ENCODE assay signal across 2 cellular contexts in the genomic region with DNA sequence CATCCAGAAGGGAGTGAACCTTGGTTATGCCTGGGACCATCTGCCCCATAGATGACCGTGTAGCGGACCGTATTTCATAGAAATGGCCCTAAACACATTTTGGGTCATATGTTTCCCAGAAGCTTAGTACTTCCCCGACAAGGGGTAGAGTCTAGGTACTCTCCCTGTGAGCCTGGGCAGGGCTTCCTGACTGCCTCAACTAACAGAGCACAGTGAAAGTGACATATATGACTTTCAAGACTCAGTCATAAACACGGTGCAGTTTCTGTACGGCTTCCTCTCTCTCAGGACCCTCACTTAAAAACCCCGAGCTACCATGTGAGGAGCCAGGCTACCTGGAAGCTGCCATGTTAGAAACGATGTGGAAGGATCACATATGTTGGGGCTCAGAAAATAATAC.
TF ChIP-seq lines count a peak whose summit lies in the region.

No MANE protein-coding gene starts in this region.

TF ChIP-seq in HepG2, 621 proteins besides CTCF, POLR2A, EP300 and RAD21 (continues in another document):
- TF ChIP-seq NCOR1 (IDR thresholded peaks at IDR 0.05; ENCODE audit: borderline replicate concordance, low read length) (no peak), NPAS2 (CRISPR knock-in tag; IDR thresholded peaks at IDR 0.05; ENCODE audit: borderline replicate concordance) (0 out of 2 replicates have a peak, but pooled peaks have one; percentile 42), CCAR2 (optimal IDR thresholded peaks at IDR 0.05; ENCODE audit: low read depth, low read length) (no peak), CCDC6 (CRISPR knock-in tag; IDR thresholded peaks at IDR 0.05) (no peak), GTF2F1 (IDR thresholded peaks at IDR 0.05; ENCODE audit: low read length) (no peak), BRD4 (CRISPR knock-in tag; IDR thresholded peaks at IDR 0.05) (no peak), ATF1 (CRISPR knock-in tag; IDR thresholded peaks at IDR 0.05) (no peak), MED1 (CRISPR knock-in tag; IDR thresholded peaks at IDR 0.05) (no peak), NONO (IDR thresholded peaks at IDR 0.05) (no peak), NONO (CRISPR knock-in tag; conservative IDR thresholded peaks at IDR 0.05) (no peak), ZNF572 (CRISPR knock-in tag; IDR thresholded peaks at IDR 0.05) (no peak), MYC (CRISPR knock-in tag; IDR thresholded peaks at IDR 0.05; ENCODE audit: borderline replicate concordance) (no peak), ZNF747 (CRISPR knock-in tag; IDR thresholded peaks at IDR 0.05; ENCODE audit: borderline replicate concordance) (no peak), SP4 (CRISPR knock-in tag; IDR thresholded peaks at IDR 0.05) (no peak), ZFY (CRISPR knock-in tag; IDR thresholded peaks at IDR 0.05) (0 out of 2 replicates have a peak, but pooled peaks have one; percentile 4), ZNF614 (CRISPR knock-in tag; IDR thresholded peaks at IDR 0.05; ENCODE audit: borderline replicate concordance) (no peak), ZNF550 (CRISPR knock-in tag; IDR thresholded peaks at IDR 0.05; ENCODE audit: borderline replicate concordance) (no peak), SETDB1 (CRISPR knock-in tag; IDR thresholded peaks at IDR 0.05; ENCODE audit: borderline replicate concordance) (no peak), ZNF225 (CRISPR knock-in tag; IDR thresholded peaks at IDR 0.05) (no peak), REL (CRISPR knock-in tag; conservative IDR thresholded peaks at IDR 0.05) (no peak)
- TF ChIP-seq, protein P1, sequence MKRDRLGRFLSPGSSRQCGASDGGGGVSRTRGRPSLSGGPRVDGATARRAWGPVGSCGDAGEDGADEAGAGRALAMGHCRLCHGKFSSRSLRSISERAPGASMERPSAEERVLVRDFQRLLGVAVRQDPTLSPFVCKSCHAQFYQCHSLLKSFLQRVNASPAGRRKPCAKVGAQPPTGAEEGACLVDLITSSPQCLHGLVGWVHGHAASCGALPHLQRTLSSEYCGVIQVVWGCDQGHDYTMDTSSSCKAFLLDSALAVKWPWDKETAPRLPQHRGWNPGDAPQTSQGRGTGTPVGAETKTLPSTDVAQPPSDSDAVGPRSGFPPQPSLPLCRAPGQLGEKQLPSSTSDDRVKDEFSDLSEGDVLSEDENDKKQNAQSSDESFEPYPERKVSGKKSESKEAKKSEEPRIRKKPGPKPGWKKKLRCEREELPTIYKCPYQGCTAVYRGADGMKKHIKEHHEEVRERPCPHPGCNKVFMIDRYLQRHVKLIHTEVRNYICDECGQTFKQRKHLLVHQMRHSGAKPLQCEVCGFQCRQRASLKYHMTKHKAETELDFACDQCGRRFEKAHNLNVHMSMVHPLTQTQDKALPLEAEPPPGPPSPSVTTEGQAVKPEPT (CRISPR knock-in tag; IDR thresholded peaks at IDR 0.05; ENCODE audit: low read depth): no peak
- TF ChIP-seq, protein P2, sequence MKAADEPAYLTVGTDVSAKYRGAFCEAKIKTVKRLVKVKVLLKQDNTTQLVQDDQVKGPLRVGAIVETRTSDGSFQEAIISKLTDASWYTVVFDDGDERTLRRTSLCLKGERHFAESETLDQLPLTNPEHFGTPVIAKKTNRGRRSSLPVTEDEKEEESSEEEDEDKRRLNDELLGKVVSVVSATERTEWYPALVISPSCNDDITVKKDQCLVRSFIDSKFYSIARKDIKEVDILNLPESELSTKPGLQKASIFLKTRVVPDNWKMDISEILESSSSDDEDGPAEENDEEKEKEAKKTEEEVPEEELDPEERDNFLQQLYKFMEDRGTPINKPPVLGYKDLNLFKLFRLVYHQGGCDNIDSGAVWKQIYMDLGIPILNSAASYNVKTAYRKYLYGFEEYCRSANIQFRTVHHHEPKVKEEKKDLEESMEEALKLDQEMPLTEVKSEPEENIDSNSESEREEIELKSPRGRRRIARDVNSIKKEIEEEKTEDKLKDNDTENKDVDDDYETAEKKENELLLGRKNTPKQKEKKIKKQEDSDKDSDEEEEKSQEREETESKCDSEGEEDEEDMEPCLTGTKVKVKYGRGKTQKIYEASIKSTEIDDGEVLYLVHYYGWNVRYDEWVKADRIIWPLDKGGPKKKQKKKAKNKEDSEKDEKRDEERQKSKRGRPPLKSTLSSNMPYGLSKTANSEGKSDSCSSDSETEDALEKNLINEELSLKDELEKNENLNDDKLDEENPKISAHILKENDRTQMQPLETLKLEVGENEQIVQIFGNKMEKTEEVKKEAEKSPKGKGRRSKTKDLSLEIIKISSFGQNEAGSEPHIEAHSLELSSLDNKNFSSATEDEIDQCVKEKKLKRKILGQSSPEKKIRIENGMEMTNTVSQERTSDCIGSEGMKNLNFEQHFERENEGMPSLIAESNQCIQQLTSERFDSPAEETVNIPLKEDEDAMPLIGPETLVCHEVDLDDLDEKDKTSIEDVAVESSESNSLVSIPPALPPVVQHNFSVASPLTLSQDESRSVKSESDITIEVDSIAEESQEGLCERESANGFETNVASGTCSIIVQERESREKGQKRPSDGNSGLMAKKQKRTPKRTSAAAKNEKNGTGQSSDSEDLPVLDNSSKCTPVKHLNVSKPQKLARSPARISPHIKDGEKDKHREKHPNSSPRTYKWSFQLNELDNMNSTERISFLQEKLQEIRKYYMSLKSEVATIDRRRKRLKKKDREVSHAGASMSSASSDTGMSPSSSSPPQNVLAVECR (CRISPR knock-in tag; IDR thresholded peaks at IDR 0.05; ENCODE audit: borderline replicate concordance): peak; percentile 3; the same call in 1 of the 2 replicates
- TF ChIP-seq, protein P3, sequence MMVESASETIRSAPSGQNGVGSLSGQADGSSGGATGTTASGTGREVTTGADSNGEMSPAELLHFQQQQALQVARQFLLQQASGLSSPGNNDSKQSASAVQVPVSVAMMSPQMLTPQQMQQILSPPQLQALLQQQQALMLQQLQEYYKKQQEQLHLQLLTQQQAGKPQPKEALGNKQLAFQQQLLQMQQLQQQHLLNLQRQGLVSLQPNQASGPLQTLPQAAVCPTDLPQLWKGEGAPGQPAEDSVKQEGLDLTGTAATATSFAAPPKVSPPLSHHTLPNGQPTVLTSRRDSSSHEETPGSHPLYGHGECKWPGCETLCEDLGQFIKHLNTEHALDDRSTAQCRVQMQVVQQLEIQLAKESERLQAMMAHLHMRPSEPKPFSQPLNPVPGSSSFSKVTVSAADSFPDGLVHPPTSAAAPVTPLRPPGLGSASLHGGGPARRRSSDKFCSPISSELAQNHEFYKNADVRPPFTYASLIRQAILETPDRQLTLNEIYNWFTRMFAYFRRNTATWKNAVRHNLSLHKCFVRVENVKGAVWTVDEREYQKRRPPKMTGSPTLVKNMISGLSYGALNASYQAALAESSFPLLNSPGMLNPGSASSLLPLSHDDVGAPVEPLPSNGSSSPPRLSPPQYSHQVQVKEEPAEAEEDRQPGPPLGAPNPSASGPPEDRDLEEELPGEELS (CRISPR knock-in tag; IDR thresholded peaks at IDR 0.05): no peak
- TF ChIP-seq, protein P4, sequence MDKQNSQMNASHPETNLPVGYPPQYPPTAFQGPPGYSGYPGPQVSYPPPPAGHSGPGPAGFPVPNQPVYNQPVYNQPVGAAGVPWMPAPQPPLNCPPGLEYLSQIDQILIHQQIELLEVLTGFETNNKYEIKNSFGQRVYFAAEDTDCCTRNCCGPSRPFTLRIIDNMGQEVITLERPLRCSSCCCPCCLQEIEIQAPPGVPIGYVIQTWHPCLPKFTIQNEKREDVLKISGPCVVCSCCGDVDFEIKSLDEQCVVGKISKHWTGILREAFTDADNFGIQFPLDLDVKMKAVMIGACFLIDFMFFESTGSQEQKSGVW (CRISPR knock-in tag; IDR thresholded peaks at IDR 0.05; ENCODE audit: borderline replicate concordance): no peak

TF ChIP-seq in HCT116, 20 proteins besides CTCF, POLR2A, EP300 and RAD21:
- TF ChIP-seq FOSL1 (IDR thresholded peaks at IDR 0.05; ENCODE audit: low read depth) (no peak), CBX3 (IDR thresholded peaks at IDR 0.05; ENCODE audit: low read depth) (no peak), ELF1 (IDR thresholded peaks at IDR 0.05; ENCODE audit: borderline replicate concordance, low read depth) (no peak), POLR2AphosphoS5 (IDR thresholded peaks at IDR 0.05; ENCODE audit: low read depth, low read length) (no peak), ZNF274 (IDR thresholded peaks at IDR 0.05; ENCODE audit: low read depth, low read length) (no peak), CEBPB (IDR thresholded peaks at IDR 0.05; ENCODE audit: low read depth) (no peak)
- TF ChIP-seq, protein P5, sequence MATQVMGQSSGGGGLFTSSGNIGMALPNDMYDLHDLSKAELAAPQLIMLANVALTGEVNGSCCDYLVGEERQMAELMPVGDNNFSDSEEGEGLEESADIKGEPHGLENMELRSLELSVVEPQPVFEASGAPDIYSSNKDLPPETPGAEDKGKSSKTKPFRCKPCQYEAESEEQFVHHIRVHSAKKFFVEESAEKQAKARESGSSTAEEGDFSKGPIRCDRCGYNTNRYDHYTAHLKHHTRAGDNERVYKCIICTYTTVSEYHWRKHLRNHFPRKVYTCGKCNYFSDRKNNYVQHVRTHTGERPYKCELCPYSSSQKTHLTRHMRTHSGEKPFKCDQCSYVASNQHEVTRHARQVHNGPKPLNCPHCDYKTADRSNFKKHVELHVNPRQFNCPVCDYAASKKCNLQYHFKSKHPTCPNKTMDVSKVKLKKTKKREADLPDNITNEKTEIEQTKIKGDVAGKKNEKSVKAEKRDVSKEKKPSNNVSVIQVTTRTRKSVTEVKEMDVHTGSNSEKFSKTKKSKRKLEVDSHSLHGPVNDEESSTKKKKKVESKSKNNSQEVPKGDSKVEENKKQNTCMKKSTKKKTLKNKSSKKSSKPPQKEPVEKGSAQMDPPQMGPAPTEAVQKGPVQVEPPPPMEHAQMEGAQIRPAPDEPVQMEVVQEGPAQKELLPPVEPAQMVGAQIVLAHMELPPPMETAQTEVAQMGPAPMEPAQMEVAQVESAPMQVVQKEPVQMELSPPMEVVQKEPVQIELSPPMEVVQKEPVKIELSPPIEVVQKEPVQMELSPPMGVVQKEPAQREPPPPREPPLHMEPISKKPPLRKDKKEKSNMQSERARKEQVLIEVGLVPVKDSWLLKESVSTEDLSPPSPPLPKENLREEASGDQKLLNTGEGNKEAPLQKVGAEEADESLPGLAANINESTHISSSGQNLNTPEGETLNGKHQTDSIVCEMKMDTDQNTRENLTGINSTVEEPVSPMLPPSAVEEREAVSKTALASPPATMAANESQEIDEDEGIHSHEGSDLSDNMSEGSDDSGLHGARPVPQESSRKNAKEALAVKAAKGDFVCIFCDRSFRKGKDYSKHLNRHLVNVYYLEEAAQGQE (IDR thresholded peaks at IDR 0.05; ENCODE audit: low read depth): no peak
TF ChIP-seq in HCT116: peak in this region for 0.
